In genomic region chr1:93846929-93847810, GRCh38 we compare ENCODE assay signal across 8 cellular contexts. TPM values are rescaled to one million over a fixed set of nuclear protein-coding genes. Genes with fewer than 3 reads are reported as not detected.
DNase-seq lines count a peak whose midpoint lies in the region; ATAC-seq and TF ChIP-seq lines count a peak whose summit lies in the region.

No MANE protein-coding gene starts in this region.

- H3K27me3 Mint-ChIP-seq in activated naive CD8-positive, alpha-beta T cell treated with anti-CD3 and anti-CD28 coated beads for 36 hours = peaks cover 6% of the 10 kb centered on the region

- H3K27ac ChIP-seq in ovary (peak overlapping the region; percentile 97 to 99), thyroid gland (peak overlapping the region; percentile 96 to 99 (median 97))

- H3K9me3 ChIP-seq in ovary (no peaks in the 10 kb centered on the region), thyroid gland (no peaks in the 10 kb centered on the region)

- ATAC-seq in HG02642 (IDR thresholded peaks at IDR 0.05; ENCODE audit: poor library complexity, unreplicated experiment) (peak; percentile 72), Right ventricle myocardium superior (ENCODE audit: poor library complexity) (peak; percentile 86)

- H3K4me3 ChIP-seq in GM12865 (ENCODE audit: low read depth, low read length) (peak overlapping the region; percentile 58), ovary (peak overlapping the region; percentile 88), thyroid gland (replicated peaks in 1 of 3) (peak overlapping the region; percentile 27 to 78 (median 66))

- DNase-seq in GM12865 (ENCODE audit: low read depth) (peak; percentile 95), NCI-H1092 treated with DMSO at 0.1 percent for 48 hours (lab: John Stamatoyannopoulos, UW) (peak; percentile 90), SKM-1 (lab: John Stamatoyannopoulos, UW; ENCODE audit: unreplicated experiment) (peak; percentile 58), Right ventricle myocardium superior (peak; percentile 89), ovary (peak; percentile 86 to 92 (median 92)), thyroid gland (peak; percentile 86 to 88)
- DNase-seq in activated naive CD8-positive, alpha-beta T cell treated with anti-CD3 and anti-CD28 coated beads for 36 hours = peak; percentile 86

- H3K27ac Mint-ChIP-seq in activated naive CD8-positive, alpha-beta T cell treated with anti-CD3 and anti-CD28 coated beads for 36 hours = peak overlapping the region; percentile 92

- peak overlapping the region; percentile 90 for H3K4me3 Mint-ChIP-seq in activated naive CD8-positive, alpha-beta T cell treated with anti-CD3 and anti-CD28 coated beads for 36 hours

- H3K36me3 ChIP-seq in ovary (no peaks in the 10 kb centered on the region), thyroid gland (no peaks in the 10 kb centered on the region)

- peak; percentile 7 for TF ChIP-seq CTCF in GM12865 (IDR thresholded peaks at IDR 0.05; ENCODE audit: insufficient read depth, low read depth, low read length, missing control alignments)
- peak in 2 of 3 donors; percentile 12 to 30 for TF ChIP-seq CTCF in ovary (IDR thresholded peaks at IDR 0.05)
- peak in 2 of 6 experiments; percentile 0 to 10 for TF ChIP-seq CTCF in thyroid gland (IDR thresholded peaks at IDR 0.05)

- intact Hi-C loops in Right ventricle myocardium superior (cut with DNase I) (loop anchor here (10.0 kb wide), 4 partner anchors 222 to 542 kb away; no protein-coding TSS in a partner anchor), ovary (cut with DNase I) (loop anchor here (10.0 kb wide), 3 partner anchors 222 to 412 kb away; partner anchors contain the start of gene FNBP1L (in 1 of the 4)), thyroid gland (cut with DNase I) (loop anchor here (10.0 kb wide), 3 partner anchors 222 to 542 kb away; partner anchors contain the start of gene FNBP1L)

- no peak for TF ChIP-seq EP300 in ovary (IDR thresholded peaks at IDR 0.05)

- WGBS in ovary, 3 donors = 0% methylated on average over 75 to 94 of the region's 99 CpGs
- WGBS in thyroid gland, 2 donors = 1% methylated on average over 33 to 53 of the region's 99 CpGs

- H3K27me3 ChIP-seq in ovary = no peaks in the 10 kb centered on the region
- no peaks in the 10 kb centered on the region for H3K27me3 ChIP-seq in thyroid gland

- H3K4me1 Mint-ChIP-seq in activated naive CD8-positive, alpha-beta T cell treated with anti-CD3 and anti-CD28 coated beads for 36 hours = peaks cover 28% of the 10 kb centered on the region

- H3K36me3 Mint-ChIP-seq in activated naive CD8-positive, alpha-beta T cell treated with anti-CD3 and anti-CD28 coated beads for 36 hours = peaks cover 2% of the 10 kb centered on the region

- H3K4me1 ChIP-seq in ovary (ENCODE audit: insufficient read depth) (peaks cover 4% of the 10 kb centered on the region), thyroid gland (peaks cover 6 to 9% of the 10 kb centered on the region in 2 donors)

- TF ChIP-seq POLR2A in ovary (IDR thresholded peaks at IDR 0.05) (peak; percentile 67), thyroid gland (IDR thresholded peaks at IDR 0.05) (peak; percentile 57 to 85)

- no peaks in the 10 kb centered on the region for H3K9me3 Mint-ChIP-seq in activated naive CD8-positive, alpha-beta T cell treated with anti-CD3 and anti-CD28 coated beads for 36 hours

RNA-seq across cellular contexts. Expression of gene DNTTIP2, which starts 31.8 kb away (rescaled TPM):
- total RNA-seq in activated naive CD8-positive, alpha-beta T cell treated with anti-CD3 and anti-CD28 coated beads for 36 hours = 100 to 1,000 TPM; 114 to 117 TPM
- 32.0 TPM for total RNA-seq in Right ventricle myocardium superior
- total RNA-seq in ovary = 10 to 100 TPM; 17.8 to 60.0 (median 42.0) TPM
- polyA plus RNA-seq in ovary = 10 to 100 TPM; 25.7 to 27.9 TPM
- 10 to 100 TPM; 21.9 to 32.0 (median 27.2) TPM for total RNA-seq in thyroid gland

Comparison
In these comparisons a context has a peak if more than half of its experiments do, and no peak if none do; other contexts are left out.
1. Peak in every context shown above with its lines: DNase-seq, ATAC-seq, H3K4me3 ChIP-seq and H3K27ac ChIP-seq.